Comparison of ENCODE assay signal across 20 cellular contexts in genomic region chr2:118320640-118321039, GRCh38.
DNase-seq lines count a peak whose midpoint lies in the region; ATAC-seq and TF ChIP-seq lines count a peak whose summit lies in the region.
"Had no signal": no experiment of that assay in that cellular context is flagged by ENCODE, and none has a peak within 500 bp of the region (broad histone marks: within the 10 kb centered on the region; RNA-seq: fewer than 3 reads in every experiment).

No MANE protein-coding gene starts in this region.

- no peak overlapping the region for H3K4me3 Mint-ChIP-seq in mesothelial cell of epicardium
- H3K4me3 Mint-ChIP-seq: CD8-positive, alpha-beta T cell had no signal

- H3K9me2 ChIP-seq in PC-9 (ENCODE audit: insufficient read depth) = no peaks in the 10 kb centered on the region
- no peaks in the 10 kb centered on the region for H3K9me2 ChIP-seq in hepatocyte (replicated peaks; ENCODE audit: insufficient read depth)

- H3K27me3 ChIP-seq in PC-9 (ENCODE audit: insufficient read depth, low read depth) = no peaks in the 10 kb centered on the region
- peaks cover 4% of the 10 kb centered on the region for H3K27me3 ChIP-seq in hepatocyte
- H3K27me3 ChIP-seq: BLaER1 had no signal

- H3K27ac ChIP-seq in PC-9 (no peak overlapping the region), hepatocyte (peak overlapping the region; percentile 54)
- H3K27ac ChIP-seq: BLaER1 had no signal

- no TSS peak for BruUV-seq in PC-9 (replicated peaks; lab: Mats Ljungman, UMichigan)

- no peak for TF ChIP-seq CTCF in PC-9 (conservative IDR thresholded peaks at IDR 0.05)
- no peak for TF ChIP-seq CTCF in hepatocyte (IDR thresholded peaks at IDR 0.05; ENCODE audit: poor library complexity)
- no peak for TF ChIP-seq CTCF in mesothelial cell of epicardium (IDR thresholded peaks at IDR 0.05; ENCODE audit: unreplicated experiment)
- TF ChIP-seq CTCF in lower leg skin (IDR thresholded peaks at IDR 0.05) = no peak

- intact Hi-C loops in PC-9 (cut with micrococcal nuclease; ENCODE audit: unreplicated experiment) = no loop called here
- intact Hi-C loops in lower leg skin (cut with DNase I; ENCODE audit: low total_unique reads) = no loop called here

- H2AFZ ChIP-seq in PC-9 (no peak overlapping the region), hepatocyte (no peak overlapping the region)

- H3K27me3 Mint-ChIP-seq in mesothelial cell of epicardium (ENCODE audit: low read depth) = no peaks in the 10 kb centered on the region

- H3K79me2 ChIP-seq in PC-9 (ENCODE audit: low read depth) (no peaks in the 10 kb centered on the region), hepatocyte (no peaks in the 10 kb centered on the region)

- H3K9me3 Mint-ChIP-seq in mesothelial cell of epicardium = no peaks in the 10 kb centered on the region
- H3K9me3 Mint-ChIP-seq: CD8-positive, alpha-beta T cell had no signal

- H3K36me3 ChIP-seq in PC-9 (ENCODE audit: low read depth) (no peaks in the 10 kb centered on the region), hepatocyte (replicated peaks; ENCODE audit: insufficient read depth, low read depth) (no peaks in the 10 kb centered on the region)
- H3K36me3 ChIP-seq: BLaER1 had no signal

- peaks cover 24% of the 10 kb centered on the region for H3F3A ChIP-seq in PC-9 (ENCODE audit: insufficient read depth, low read depth)

- CTCF ChIA-PET in PC-9 (lab: Charles Lee) = no interaction called here

- H4K20me1 ChIP-seq in PC-9 (ENCODE audit: insufficient read depth) (no peaks in the 10 kb centered on the region; the same call in 1 of the 2 replicates), hepatocyte (ENCODE audit: insufficient read depth, poor library complexity, severe bottlenecking) (no peaks in the 10 kb centered on the region)
- H4K20me1 ChIP-seq: BLaER1 had no signal

- H3K4me1 Mint-ChIP-seq in mesothelial cell of epicardium = peaks cover 30% of the 10 kb centered on the region

- no peaks in the 10 kb centered on the region for H3K36me3 Mint-ChIP-seq in mesothelial cell of epicardium
- H3K36me3 Mint-ChIP-seq: CD8-positive, alpha-beta T cell had no signal

- POLR2A ChIA-PET in PC-9 (lab: Charles Lee; ENCODE audit: unreplicated experiment) = no interaction called here

- 57% methylated on average over 4 of the region's 4 CpGs for WGBS in hepatocyte (ENCODE audit: low lambda C conversion rate, missing lambda C conversion rate)
- 39 to 49% methylated on average over 4 of the region's 4 CpGs for WGBS in lower leg skin, 2 donors

- H3K27ac Mint-ChIP-seq in mesothelial cell of epicardium = peak overlapping the region; percentile 63
- H3K27ac Mint-ChIP-seq: CD8-positive, alpha-beta T cell had no signal

- H3K9me3 ChIP-seq in PC-9 (ENCODE audit: insufficient read depth, low read depth) (no peaks in the 10 kb centered on the region), hepatocyte (ENCODE audit: low read depth) (no peaks in the 10 kb centered on the region)
- H3K9me3 ChIP-seq: BLaER1 had no signal

- ATAC-seq in GM19397 (IDR thresholded peaks at IDR 0.05; ENCODE audit: unreplicated experiment) (no peak), GM18909 (IDR thresholded peaks at IDR 0.05; ENCODE audit: poor library complexity, unreplicated experiment) (no peak)
- ATAC-seq: CD8-positive, alpha-beta T cell had no signal

- H3K4me3 ChIP-seq in PC-9 (no peak overlapping the region), hepatocyte (no peak overlapping the region), lower leg skin (ENCODE audit: low read depth, poor library complexity, severe bottlenecking) (no peak overlapping the region)
- H3K4me3 ChIP-seq: BLaER1 had no signal

- H3K4me2 ChIP-seq in PC-9 (peak overlapping the region; percentile 64; the same call in 1 of the 2 replicates), hepatocyte (no peak overlapping the region)
- H3K4me2 ChIP-seq: BLaER1 had no signal

- H3K4me1 ChIP-seq in PC-9 (replicated peaks; ENCODE audit: insufficient read depth) (peaks cover 40% of the 10 kb centered on the region), hepatocyte (ENCODE audit: insufficient read depth) (peaks cover 16% of the 10 kb centered on the region)
- H3K4me1 ChIP-seq: BLaER1 had no signal

- DNase-seq in ELF-1 (ENCODE audit: low read depth, low spot score) (peak; percentile 39), PC-9 (no peak), hepatocyte (ENCODE audit: low spot score) (peak; percentile 28), mesothelial cell of epicardium (ENCODE audit: low spot score in 2 of 2, unreplicated experiment in 2 of 2) (no peak), lower leg skin (ENCODE audit: low spot score in 2 of 2) (no peak), germinal center (ENCODE audit: low spot score) (no peak)
- DNase-seq: CD8-positive, alpha-beta T cell; DND-41; GDM1; H7; IMR-90; Karpas-422; MM.1S; NCI-H1092 treated with DMSO at 0.1 percent for 48 hours; NCI-H1694; NCI-H526 treated with DMSO at 0.1 percent for 48 hours; SHP77 treated with DMSO at 0.1 percent for 48 hours had no signal

- TF ChIP-seq POLR2A in lower leg skin (IDR thresholded peaks at IDR 0.05) = no peak

Comparison
In these comparisons a context has a peak if more than half of its experiments do, and no peak if none do; other contexts are left out.
1. DNase-seq: peak in ELF-1 (single experiment) and hepatocyte (single experiment); none in PC-9 (0 of 2), mesothelial cell of epicardium (0 of 2), lower leg skin (0 of 2) and germinal center (single experiment).